In genomic region chr11:647672-648158, GRCh38 we compare ENCODE assay signal across 2 cellular contexts.
TF ChIP-seq lines count a peak whose summit lies in the region.

No MANE protein-coding gene starts in this region.

TF ChIP-seq in HCT116, 20 proteins besides CTCF, POLR2A, EP300 and RAD21:
- TF ChIP-seq EGR1 (IDR thresholded peaks at IDR 0.05; ENCODE audit: low read depth): 0 out of 2 replicates have a peak, but pooled peaks have one; percentile 4

TF ChIP-seq in K562, 482 proteins besides CTCF, POLR2A, EP300 and RAD21:
- peak; percentile 65 for TF ChIP-seq POLR2G (IDR thresholded peaks at IDR 0.05; ENCODE audit: low read depth, low read length)
